8 cellular contexts compared by ENCODE assay signal in the genomic region with DNA sequence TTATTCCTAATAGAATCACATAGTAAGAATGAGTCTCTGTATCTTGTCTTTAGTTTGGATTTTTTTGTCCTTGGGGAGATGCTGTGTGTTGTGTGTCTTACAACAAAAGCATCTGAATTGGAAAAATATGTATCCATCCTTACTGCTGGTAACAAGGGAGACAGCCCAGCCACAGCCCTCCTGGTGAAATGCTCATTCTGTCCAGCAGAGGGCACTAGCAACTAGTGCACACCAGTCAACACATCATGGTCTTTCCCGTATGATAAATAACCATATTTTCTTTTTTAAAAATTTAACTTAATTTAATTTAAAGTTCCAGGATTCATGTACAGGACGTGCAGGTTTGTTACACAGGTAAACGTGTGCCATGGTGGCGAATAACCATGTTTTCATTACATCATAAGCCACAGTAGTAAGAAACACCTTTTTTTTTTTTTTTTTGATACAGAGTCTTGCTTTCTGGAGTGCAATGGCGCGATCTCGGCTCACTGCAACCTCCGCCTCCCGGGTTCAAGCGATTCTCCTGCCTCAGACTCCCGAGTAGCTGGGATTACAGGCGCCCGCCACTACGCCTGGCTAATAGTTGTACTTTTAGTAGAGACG.
A peak's percentile ranks its signal among the peaks of the same experiment; 100 is the strongest.
DNase-seq lines count a peak whose midpoint lies in the region; ATAC-seq and TF ChIP-seq lines count a peak whose summit lies in the region.

No MANE protein-coding gene starts in this region.

- peak; percentile 93 for ATAC-seq in GM18858 (IDR thresholded peaks at IDR 0.05; ENCODE audit: unreplicated experiment)
- ATAC-seq in HG03066 (IDR thresholded peaks at IDR 0.05; ENCODE audit: low read depth, unreplicated experiment): peak; percentile 93

- H3K4me3 ChIP-seq in AG10803 (ENCODE audit: low read length): no peak overlapping the region

- TF ChIP-seq CTCF in AG10803 (conservative IDR thresholded peaks at IDR 0.05; ENCODE audit: low read length): peak; percentile 98

- DNase-seq in AG10803 (ENCODE audit: low read depth) (peak; percentile 73), NCI-H2171 treated with DMSO at 0.1 percent for 48 hours (lab: John Stamatoyannopoulos, UW) (peak; percentile 71), cerebellar cortex (ENCODE audit: low spot score) (peak; percentile 44), left kidney (ENCODE audit: low read depth, low spot score) (peak; percentile 79)
- peak; percentile 41 for DNase-seq in activated CD4-positive, CD25-positive, alpha-beta regulatory T cell treated with anti-CD3 and anti-CD28 coated beads, Interleukin-2, amount 50 U/mL, for 16 hours (ENCODE audit: low read depth, low spot score)
- DNase-seq in stimulated activated CD4-positive, alpha-beta T cell treated with anti-CD3 and anti-CD28 coated beads, Interleukin-4, amount 100 ng/mL, for 24 hours: peak; percentile 79
